In the genomic region with DNA sequence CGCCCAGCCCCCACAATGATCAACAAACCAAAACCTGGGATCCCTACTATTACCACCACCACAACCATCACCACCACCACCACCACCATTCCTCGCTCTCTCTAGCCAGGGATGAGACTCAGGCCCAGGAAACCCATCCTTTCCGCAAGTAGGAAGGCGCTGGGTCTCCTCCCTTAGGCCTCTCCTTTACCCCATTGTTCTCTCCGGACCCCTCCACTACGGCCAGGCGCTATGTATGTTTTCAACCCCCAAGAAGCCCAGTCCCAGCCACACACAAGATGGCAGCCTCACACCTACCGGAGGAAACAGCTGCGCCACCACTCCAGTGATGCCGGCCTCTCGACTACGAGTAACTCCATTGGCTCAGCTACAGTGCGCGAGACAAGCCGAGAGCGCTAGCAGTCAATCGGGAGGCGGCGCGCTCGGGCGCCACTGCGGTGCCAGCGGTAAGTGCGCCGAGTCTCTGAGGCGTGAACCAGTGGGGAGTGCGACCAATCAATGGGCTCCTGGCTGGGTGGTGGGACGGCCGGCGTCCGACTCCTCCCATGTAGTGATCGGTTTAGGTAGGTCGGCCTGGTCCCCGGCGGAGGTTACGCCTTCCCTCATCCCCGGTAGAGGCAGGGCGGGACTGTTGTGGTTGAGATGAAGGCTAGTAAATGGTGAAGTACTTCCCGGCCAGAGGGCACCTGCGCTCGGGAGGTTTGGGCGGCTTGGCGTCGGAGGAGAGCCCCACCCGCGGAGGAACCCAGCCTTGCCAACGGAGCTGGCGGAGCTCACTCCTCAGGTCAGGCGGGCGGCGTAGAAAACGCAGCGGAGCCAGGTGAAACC, we compare ENCODE assay signal across 8 cellular contexts. TPM values are rescaled to one million over a fixed set of nuclear protein-coding genes. Genes with fewer than 3 reads are reported as not detected.
DNase-seq lines count a peak whose midpoint lies in the region; ATAC-seq and TF ChIP-seq lines count a peak whose summit lies in the region.

A gene (minus strand): TSS at position 376 of the 828 bp plus-strand sequence. CDS start 61,154 bp downstream, outside the sequence.
A gene with protein sequence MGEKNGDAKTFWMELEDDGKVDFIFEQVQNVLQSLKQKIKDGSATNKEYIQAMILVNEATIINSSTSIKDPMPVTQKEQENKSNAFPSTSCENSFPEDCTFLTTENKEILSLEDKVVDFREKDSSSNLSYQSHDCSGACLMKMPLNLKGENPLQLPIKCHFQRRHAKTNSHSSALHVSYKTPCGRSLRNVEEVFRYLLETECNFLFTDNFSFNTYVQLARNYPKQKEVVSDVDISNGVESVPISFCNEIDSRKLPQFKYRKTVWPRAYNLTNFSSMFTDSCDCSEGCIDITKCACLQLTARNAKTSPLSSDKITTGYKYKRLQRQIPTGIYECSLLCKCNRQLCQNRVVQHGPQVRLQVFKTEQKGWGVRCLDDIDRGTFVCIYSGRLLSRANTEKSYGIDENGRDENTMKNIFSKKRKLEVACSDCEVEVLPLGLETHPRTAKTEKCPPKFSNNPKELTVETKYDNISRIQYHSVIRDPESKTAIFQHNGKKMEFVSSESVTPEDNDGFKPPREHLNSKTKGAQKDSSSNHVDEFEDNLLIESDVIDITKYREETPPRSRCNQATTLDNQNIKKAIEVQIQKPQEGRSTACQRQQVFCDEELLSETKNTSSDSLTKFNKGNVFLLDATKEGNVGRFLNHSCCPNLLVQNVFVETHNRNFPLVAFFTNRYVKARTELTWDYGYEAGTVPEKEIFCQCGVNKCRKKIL (plus strand): TSS at position 586 of the 828 bp plus-strand sequence. CDS start 7,620 bp downstream, outside the sequence.

- no peaks in the 10 kb centered on the region for H3K27me3 ChIP-seq in smooth muscle cell (ENCODE audit: low read depth)

- TF ChIP-seq CTCF in AG04449 (IDR thresholded peaks at IDR 0.05; ENCODE audit: insufficient read depth, low read length, missing control alignments) (peak; percentile 49), WI38 (IDR thresholded peaks at IDR 0.05; ENCODE audit: low read depth, low read length) (no peak; the same call in 1 of the 2 replicates), cardiac fibroblast (IDR thresholded peaks at IDR 0.05; ENCODE audit: low read depth, low read length) (peak; percentile 47), smooth muscle cell (IDR thresholded peaks at IDR 0.05; ENCODE audit: borderline replicate concordance, insufficient read depth, poor library complexity, severe bottlenecking) (no peak)

- H3K27ac ChIP-seq in smooth muscle cell (ENCODE audit: low read depth) = peak within 1 kb of the TSS; percentile 82

- no peaks in the 10 kb centered on the region for H4K20me1 ChIP-seq in smooth muscle cell (ENCODE audit: low read depth)

- WGBS in smooth muscle cell (ENCODE audit: low lambda C conversion rate) = 1% methylated on average over 54 of the region's 54 CpGs

- POLR2A ChIA-PET in AG04449 (lab: Yijun Ruan, JAX) = interaction anchor here (0.5 to 1.9 kb wide), 6 partner anchors 9 to 133 kb away, joined by 3 to 9 read pairs (median 4); a partner anchor contains a TSS

- no peaks in the 10 kb centered on the region for H3K36me3 ChIP-seq in smooth muscle cell (ENCODE audit: low read depth)

- peak within 1 kb of the TSS; percentile 96 for H3K4me2 ChIP-seq in smooth muscle cell

- H3K79me2 ChIP-seq in smooth muscle cell (ENCODE audit: low read depth) = peaks cover 29% of the 10 kb centered on the region

- CTCF ChIA-PET in AG04449 (lab: Yijun Ruan, JAX) = interaction anchor here (0.8 to 7.0 kb wide), 18 partner anchors 8 to 176 kb away, joined by 3 to 46 read pairs (median 4); a partner anchor contains a TSS

- H3K4me3 ChIP-seq in AG04449 (ENCODE audit: low read depth, low read length) = peak within 1 kb of the TSS; percentile 88
- H3K4me3 ChIP-seq in WI38 (ENCODE audit: low read depth, low read length) = peak within 1 kb of the TSS; percentile 90
- H3K4me3 ChIP-seq in cardiac fibroblast (replicated peaks in 1 of 2; ENCODE audit: low read depth in 2 of 2, low read length in 2 of 2) = peak within 1 kb of the TSS; percentile 67 to 90
- H3K4me3 ChIP-seq in smooth muscle cell = peak within 1 kb of the TSS; percentile 65

- H3F3A ChIP-seq in smooth muscle cell (ENCODE audit: low read depth) = peaks cover 4% of the 10 kb centered on the region

- peak within 1 kb of the TSS; percentile 85 for H2AFZ ChIP-seq in smooth muscle cell (ENCODE audit: low read depth)

- no peaks in the 10 kb centered on the region for H3K9me3 ChIP-seq in smooth muscle cell (replicated peaks; ENCODE audit: low read depth)

- DNase-seq in AG04449 (ENCODE audit: low read depth, low spot score) = peak; percentile 91
- peak; percentile 98 for DNase-seq in NCI-H2171 treated with DMSO at 0.1 percent for 48 hours (lab: John Stamatoyannopoulos, UW)
- peak; percentile 99 for DNase-seq in cardiac fibroblast (ENCODE audit: low read depth in 2 of 2)
- DNase-seq in iPS-NIHi7 (ENCODE audit: extremely low spot score) = peak; percentile 97
- peak; percentile 87 for DNase-seq in smooth muscle cell (lab: John Stamatoyannopoulos, UW; ENCODE audit: unreplicated experiment)

- ATAC-seq in GM18868 (IDR thresholded peaks at IDR 0.05; ENCODE audit: unreplicated experiment) = peak; percentile 93
- ATAC-seq in HG03108 (IDR thresholded peaks at IDR 0.05; ENCODE audit: unreplicated experiment) = peak; percentile 93

- H3K9ac ChIP-seq in smooth muscle cell (ENCODE audit: low read depth) = peak within 1 kb of the TSS; percentile 82

- H3K4me1 ChIP-seq in smooth muscle cell (ENCODE audit: low read depth) = peaks cover 9% of the 10 kb centered on the region

RNA-seq across cellular contexts. Expression of the first gene that starts in this region (rescaled TPM):
- 13.8 and 19.7 TPM in 2 replicates for total RNA-seq in smooth muscle cell
- 10.1 and 13.2 TPM in 2 replicates for polyA plus RNA-seq in smooth muscle cell

RNA-seq across cellular contexts. Expression of the second gene that starts in this region (rescaled TPM):
- 4.9 and 8.5 TPM in 2 replicates for total RNA-seq in smooth muscle cell
- 3.5 and 4.5 TPM in 2 replicates for polyA plus RNA-seq in smooth muscle cell

Comparison
In these comparisons a context has a peak if more than half of its experiments do, and no peak if none do; other contexts are left out.
1. Peak in every context shown above with its lines: DNase-seq, ATAC-seq, H3K4me3 ChIP-seq and H3K27ac ChIP-seq.
2. CTCF ChIP-seq: peak in AG04449 (single experiment) and cardiac fibroblast (single experiment); none in WI38 (single experiment) and smooth muscle cell (single experiment).